Comparison of ENCODE assay signal across 13 cellular contexts in the genomic region with DNA sequence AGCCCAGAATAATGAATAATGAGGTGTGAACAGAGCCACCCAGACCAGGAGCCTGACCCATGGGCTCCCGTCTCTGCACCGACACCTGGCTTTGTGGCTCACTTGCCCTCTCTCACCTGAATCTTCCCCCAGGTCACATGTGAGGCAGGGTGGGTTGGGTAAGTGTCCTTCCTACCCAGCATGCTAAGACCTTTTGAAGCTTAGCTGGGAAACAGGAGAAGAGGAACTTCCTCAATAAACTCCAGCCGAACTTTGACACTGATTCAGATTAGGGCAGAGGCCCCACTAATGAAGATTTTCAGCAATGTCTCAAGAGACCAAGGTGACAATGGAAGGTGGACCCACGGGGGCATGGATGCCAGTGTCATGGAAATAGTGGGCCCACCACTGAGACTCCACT. TPM values are rescaled to one million over a fixed set of nuclear protein-coding genes. Genes with fewer than 3 reads are reported as not detected.
DNase-seq lines count a peak whose midpoint lies in the region; ATAC-seq and FAIRE-seq lines count a peak whose summit lies in the region.
"Had no signal": no experiment of that assay in that cellular context is flagged by ENCODE, and none has a peak within 500 bp of the region (broad histone marks: within the 10 kb centered on the region; RNA-seq: fewer than 3 reads in every experiment).

No MANE protein-coding gene starts in this region.

- peaks cover 5 to 13% of the 10 kb centered on the region in 2 donors for H3K4me1 ChIP-seq in small intestine (ENCODE audit: control insufficient read depth in 2 of 2, insufficient read depth in 1 of 2, low read depth in 1 of 2, low read length in 1 of 2)
- H3K4me1 ChIP-seq: A549 had no signal

- intact Hi-C loops in left colon (cut with DNase I, micrococcal nuclease) = no loop called here

- H3K36me3 ChIP-seq in small intestine (ENCODE audit: control insufficient read depth in 2 of 2, insufficient read depth in 2 of 2, low read length in 2 of 2) = no peaks in the 10 kb centered on the region
- H3K36me3 ChIP-seq: BE2C had no signal

- H3K27ac ChIP-seq in small intestine (ENCODE audit: low read depth in 1 of 2, low read length in 1 of 2) = no peak overlapping the region
- H3K27ac ChIP-seq: A549 had no signal

- no peak for FAIRE-seq in small intestine (lab: Jason Lieb, UNC)
- FAIRE-seq in HTR-8/SVneo (lab: Jason Lieb, UNC) = no peak
- FAIRE-seq: A549, GM18507 had no signal

- WGBS in small intestine, 3 donors = 14 to 68% (median 31%) methylated on average over 4 of the region's 4 CpGs

- no peaks in the 10 kb centered on the region for H3K9me3 ChIP-seq in small intestine (ENCODE audit: control insufficient read depth, low read depth)
- H3K9me3 ChIP-seq: A549, BE2C had no signal

- H3K27me3 ChIP-seq in small intestine (ENCODE audit: control insufficient read depth in 2 of 2, insufficient read depth in 2 of 2, low read length in 2 of 2) = no peaks in the 10 kb centered on the region
- H3K27me3 ChIP-seq: BE2C had no signal

- no peak overlapping the region for H3K4me3 ChIP-seq in small intestine (ENCODE audit: low read depth in 1 of 2, low read length in 2 of 2)
- H3K4me3 ChIP-seq: A549, GM23338 had no signal

- ATAC-seq in left colon = peak; percentile 79
- ATAC-seq: A549, GM23338 had no signal

- DNase-seq in MV-4-11 (lab: John Stamatoyannopoulos, UW) (peak; percentile 1), left colon (no peak), small intestine (peak; percentile 76), HTR-8/SVneo (ENCODE audit: insufficient read length, low spot score) (no peak), foreskin melanocyte (no peak), RPMI8226 (no peak)
- DNase-seq: BE2C; CD8-positive, alpha-beta memory T cell; H7; IMR-90 had no signal

RNA-seq across cellular contexts. Expression of a gene that starts 46.6 kb away (rescaled TPM):
- total RNA-seq in left colon = 10 to 100 TPM; 27.6 to 45.5 TPM
- 100 to 1,000 TPM in 1 of 3 donors, 10 to 100 TPM in 2; 17.8 to 175 (median 19.9) TPM for polyA plus RNA-seq in small intestine
- total RNA-seq: H7 had no signal
- polyA plus RNA-seq: CD8-positive, alpha-beta memory T cell; GM23338 had no signal

Comparison
In these comparisons a context has a peak if more than half of its experiments do, and no peak if none do; other contexts are left out.
1. DNase-seq: peak in MV-4-11 (single experiment) and small intestine (single experiment); none in left colon (0 of 2), HTR-8/SVneo (single experiment), foreskin melanocyte (single experiment) and RPMI8226 (single experiment).